In the genomic region with DNA sequence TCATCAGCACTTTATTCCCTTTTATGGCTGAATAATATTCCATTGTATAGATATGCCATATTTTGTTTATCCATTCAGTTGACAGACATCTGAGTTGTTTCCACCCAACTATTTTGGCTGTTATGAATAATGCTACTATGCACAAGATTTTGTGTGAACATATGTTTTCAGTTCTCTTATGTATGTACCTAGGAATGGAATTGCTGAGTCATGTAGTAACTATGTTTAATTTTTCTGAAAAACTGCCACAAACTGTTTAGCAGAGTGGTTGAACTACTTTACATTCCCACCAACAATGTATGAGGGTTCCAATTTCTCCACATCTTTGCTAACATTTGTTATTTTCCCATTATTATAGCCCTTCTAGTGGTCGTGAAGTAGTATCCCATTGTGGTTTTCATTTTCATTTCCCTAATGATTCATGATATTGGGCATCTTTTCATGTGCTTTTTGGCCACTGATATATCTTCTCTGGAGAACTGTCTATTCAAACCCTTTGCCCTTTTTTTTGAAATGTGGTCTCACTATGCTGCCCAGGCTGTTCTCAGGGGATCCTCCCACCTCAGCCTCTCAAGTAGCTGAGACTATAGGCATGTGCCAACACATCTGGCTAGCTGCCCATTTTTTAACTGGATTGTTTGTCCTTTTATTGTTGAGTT, we compare ENCODE assay signal across 9 cellular contexts. TPM values are rescaled to one million over a fixed set of nuclear protein-coding genes. Genes with fewer than 3 reads are reported as not detected.
DNase-seq lines count a peak whose midpoint lies in the region; ATAC-seq, FAIRE-seq and TF ChIP-seq lines count a peak whose summit lies in the region.
"Had no signal": no experiment of that assay in that cellular context is flagged by ENCODE, and none has a peak within 500 bp of the region (broad histone marks: within the 10 kb centered on the region; RNA-seq: fewer than 3 reads in every experiment).

No MANE protein-coding gene starts in this region.

- H3K27me3 ChIP-seq in ACC112 (ENCODE audit: insufficient read depth, low read length) = no peaks in the 10 kb centered on the region
- no peaks in the 10 kb centered on the region for H3K27me3 ChIP-seq in astrocyte (ENCODE audit: insufficient read depth, low read length)
- H3K27me3 ChIP-seq: cardiac muscle cell had no signal

- peak overlapping the region; percentile 44 for H3K27ac Mint-ChIP-seq in astrocyte (ENCODE audit: unreplicated experiment)

- H3K9me3 ChIP-seq in astrocyte (ENCODE audit: insufficient read depth, low read depth, low read length) = no peaks in the 10 kb centered on the region

- H2AFZ ChIP-seq in ACC112 (ENCODE audit: low read length, unreplicated experiment) (no peak overlapping the region), astrocyte (ENCODE audit: low read depth, low read length) (no peak overlapping the region)

- peak; percentile 68 for ATAC-seq in GM18873 (IDR thresholded peaks at IDR 0.05; ENCODE audit: low FRiP score, unreplicated experiment)
- peak; percentile 83 for ATAC-seq in HG03378 (IDR thresholded peaks at IDR 0.05; ENCODE audit: unreplicated experiment)

- H3K27ac ChIP-seq in ACC112 (ENCODE audit: low read depth, low read length) (peak overlapping the region; percentile 95), astrocyte (ENCODE audit: low read depth, low read length) (peak overlapping the region; percentile 84)
- H3K27ac ChIP-seq: cardiac muscle cell had no signal

- peak overlapping the region; percentile 40 for H3K4me3 Mint-ChIP-seq in astrocyte (ENCODE audit: unreplicated experiment)

- H3K27me3 Mint-ChIP-seq in astrocyte (ENCODE audit: low read depth, unreplicated experiment) = no peaks in the 10 kb centered on the region

- H3K9ac ChIP-seq in astrocyte (ENCODE audit: low read length) = peak overlapping the region; percentile 16

- H3K4me1 ChIP-seq in ACC112 (ENCODE audit: control insufficient read depth, insufficient read depth, low read length, unreplicated experiment) = peaks cover 34% of the 10 kb centered on the region
- peaks cover 23% of the 10 kb centered on the region for H3K4me1 ChIP-seq in astrocyte (ENCODE audit: insufficient read depth, low read length)

- DNase-seq in astrocyte (ENCODE audit: low read depth) (peak; percentile 92), urothelium cell line (ENCODE audit: low spot score) (no peak), NCI-H2171 (lab: John Stamatoyannopoulos, UW) (no peak), NCI-H2227 treated with DMSO at 0.1 percent for 48 hours (lab: John Stamatoyannopoulos, UW) (no peak), NCI-H1694 treated with DMSO at 0.1 percent for 48 hours (lab: John Stamatoyannopoulos, UW) (no peak)

- H3K4me3 ChIP-seq in ACC112 (ENCODE audit: low read depth, low read length) (peak overlapping the region; percentile 50; the same call in 1 of the 2 replicates), astrocyte (ENCODE audit: insufficient read depth, low read depth, low read length) (no peak overlapping the region)
- H3K4me3 ChIP-seq: cardiac muscle cell had no signal

- peaks cover 54% of the 10 kb centered on the region for H3K4me1 Mint-ChIP-seq in astrocyte (ENCODE audit: low read depth, unreplicated experiment)

- H3K36me3 ChIP-seq in ACC112 (ENCODE audit: insufficient read depth, low read length) = peaks cover 5% of the 10 kb centered on the region; the same call in 1 of the 2 replicates
- H3K36me3 ChIP-seq in astrocyte (ENCODE audit: insufficient read depth, low read length) = peaks cover 12% of the 10 kb centered on the region
- H3K36me3 ChIP-seq: cardiac muscle cell had no signal

- peaks cover 16% of the 10 kb centered on the region for H3K36me3 Mint-ChIP-seq in astrocyte (ENCODE audit: low read depth, unreplicated experiment)

- FAIRE-seq in astrocyte (lab: Jason Lieb, UNC) (peak; percentile 64), urothelium cell line (lab: Jason Lieb, UNC) (no peak)

- TF ChIP-seq CTCF in astrocyte (IDR thresholded peaks at IDR 0.05; ENCODE audit: insufficient read depth, low read depth, low read length) = no peak

- H3K9me3 Mint-ChIP-seq in astrocyte (ENCODE audit: unreplicated experiment) = no peaks in the 10 kb centered on the region

- peak overlapping the region; percentile 50 for H3K4me2 ChIP-seq in astrocyte (ENCODE audit: low read length)

- peaks cover 83% of the 10 kb centered on the region for H4K20me1 ChIP-seq in astrocyte (ENCODE audit: insufficient read depth, low read length)

- H3K79me2 ChIP-seq in ACC112 (ENCODE audit: control insufficient read depth, insufficient read depth, low read length, unreplicated experiment) = peaks cover 91% of the 10 kb centered on the region
- peaks cover 100% of the 10 kb centered on the region for H3K79me2 ChIP-seq in astrocyte (ENCODE audit: insufficient read depth, low read length)

RNA-seq across cellular contexts. Expression of a gene that starts 26.3 kb away (rescaled TPM):
- 104 and 126 TPM in 2 replicates for total RNA-seq in astrocyte
